ENCODE assay signal across 20 cellular contexts in genomic region chr3:172192830-172193415, GRCh38.
DNase-seq lines count a peak whose midpoint lies in the region; ATAC-seq and TF ChIP-seq lines count a peak whose summit lies in the region.
"Had no signal": no experiment of that assay in that cellular context is flagged by ENCODE, and none has a peak within 500 bp of the region (broad histone marks: within the 10 kb centered on the region; RNA-seq: fewer than 3 reads in every experiment).

No MANE protein-coding gene starts in this region.

- ATAC-seq in GM21367 (IDR thresholded peaks at IDR 0.05; ENCODE audit: unreplicated experiment), result no peak
- ATAC-seq: HCT116 had no signal

- H3K27ac Mint-ChIP-seq in chondrocyte (ENCODE audit: unreplicated experiment) (peak overlapping the region; percentile 24), osteocyte (ENCODE audit: unreplicated experiment) (peak overlapping the region; percentile 23)

- H3K27ac ChIP-seq in adrenal gland, result no peak overlapping the region
- H3K27ac ChIP-seq: KMS-11 had no signal

- H3K36me3 Mint-ChIP-seq in chondrocyte (ENCODE audit: low read depth), result no peaks in the 10 kb centered on the region
- peaks cover 3% of the 10 kb centered on the region for H3K36me3 Mint-ChIP-seq in osteocyte (ENCODE audit: unreplicated experiment)

- TF ChIP-seq CTCF in chondrocyte (IDR thresholded peaks at IDR 0.05), result no peak
- TF ChIP-seq CTCF in osteocyte (IDR thresholded peaks at IDR 0.05), result no peak
- no peak for TF ChIP-seq CTCF in GM10248 (IDR thresholded peaks at IDR 0.05; ENCODE audit: control extremely low read depth, extremely low read depth, low read depth, missing control alignments)
- no peak for TF ChIP-seq CTCF in adrenal gland (IDR thresholded peaks at IDR 0.05)

- CTCF ChIA-PET in GM10248 (lab: Yijun Ruan, JAX), result no interaction called here

- TF ChIP-seq POLR2A in adrenal gland (IDR thresholded peaks at IDR 0.05), result no peak

- H3K36me3 ChIP-seq in adrenal gland (replicated peaks in 1 of 2), result no peaks in the 10 kb centered on the region

- H3K9me3 Mint-ChIP-seq in chondrocyte (ENCODE audit: low read depth) (no peaks in the 10 kb centered on the region), osteocyte (ENCODE audit: unreplicated experiment) (no peaks in the 10 kb centered on the region)
- H3K9me3 Mint-ChIP-seq: CD14-positive monocyte had no signal

- H3K9me3 ChIP-seq in adrenal gland (replicated peaks in 1 of 3), result no peaks in the 10 kb centered on the region
- H3K9me3 ChIP-seq: Caco-2 had no signal

- peaks cover 55% of the 10 kb centered on the region for H3K4me1 Mint-ChIP-seq in chondrocyte (ENCODE audit: low read depth)
- H3K4me1 Mint-ChIP-seq in osteocyte (ENCODE audit: unreplicated experiment), result peaks cover 43% of the 10 kb centered on the region

- peaks cover 7 to 29% of the 10 kb centered on the region in 2 donors for H3K4me1 ChIP-seq in adrenal gland (replicated peaks in 1 of 2)

- DNase-seq in NCI-H748 (lab: John Stamatoyannopoulos, UW; ENCODE audit: unreplicated experiment), result peak; percentile 5
- DNase-seq in NCI-H748 treated with DMSO at 0.1 percent for 48 hours (lab: John Stamatoyannopoulos, UW), result no peak
- peak; percentile 53 for DNase-seq in NCI-H2029 (lab: John Stamatoyannopoulos, UW)
- no peak for DNase-seq in chondrocyte (ENCODE audit: low spot score)
- no peak for DNase-seq in osteocyte (ENCODE audit: extremely low spot score, unreplicated experiment)
- no peak for DNase-seq in GM10248 (ENCODE audit: extremely low spot score)
- DNase-seq in adrenal gland, result no peak
- DNase-seq: AML-193; Caco-2; DMS79; NCI-H1092; NCI-H1694 treated with DMSO at 0.1 percent for 48 hours; NCI-H524 treated with DMSO at 0.1 percent for 48 hours; NK-92 treated with Interleukin-12 subunit alpha and Interleukin-12 subunit beta, amount 100 ng/mL, for 24 hours; RPMI8226; SIG-M5 had no signal

- no peak overlapping the region for H3K4me3 ChIP-seq in adrenal gland

- WGBS in adrenal gland, 4 donors, result 44 to 80% (median 53%) methylated on average over 2 to 3 of the region's 3 CpGs

- POLR2A ChIA-PET in GM10248 (lab: Yijun Ruan, JAX), result no interaction called here

- no peaks in the 10 kb centered on the region for H3K27me3 ChIP-seq in adrenal gland

- no peaks in the 10 kb centered on the region for H3K27me3 Mint-ChIP-seq in chondrocyte (ENCODE audit: low read depth)
- no peaks in the 10 kb centered on the region for H3K27me3 Mint-ChIP-seq in osteocyte (ENCODE audit: unreplicated experiment)

- H3K4me3 Mint-ChIP-seq in chondrocyte (ENCODE audit: unreplicated experiment) (no peak overlapping the region), osteocyte (ENCODE audit: unreplicated experiment) (no peak overlapping the region)
- H3K4me3 Mint-ChIP-seq: CD14-positive monocyte had no signal

- intact Hi-C loops in adrenal gland (cut with DNase I), result no loop called here

Comparison
In these comparisons a context has a peak if more than half of its experiments do, and no peak if none do; other contexts are left out.
1. DNase-seq: peak in NCI-H748 (single experiment) and NCI-H2029 (single experiment); none in NCI-H748 treated with DMSO at 0.1 percent for 48 hours (single experiment), chondrocyte (single experiment), osteocyte (single experiment), GM10248 (single experiment) and adrenal gland (0 of 7).